ENCODE assay signal across 7 cellular contexts in genomic region chr18:6413554-6414117, GRCh38. TPM values are rescaled to one million over a fixed set of nuclear protein-coding genes. Genes with fewer than 3 reads are reported as not detected.
DNase-seq lines count a peak whose midpoint lies in the region; ATAC-seq, FAIRE-seq and TF ChIP-seq lines count a peak whose summit lies in the region.

No MANE protein-coding gene starts in this region.

- peaks cover 34% of the 10 kb centered on the region for H3K27me3 ChIP-seq in IMR-90 (ENCODE audit: control insufficient read depth, insufficient read depth, low read length)
- no peaks in the 10 kb centered on the region for H3K27me3 ChIP-seq in right lobe of liver
- H3K27me3 ChIP-seq in stomach = peaks cover 0 to 9% (median 0%) of the 10 kb centered on the region in 3 donors

- H2BK20ac ChIP-seq in IMR-90 (ENCODE audit: low read depth, low read length) = no peak overlapping the region

- no peak overlapping the region for H3K4ac ChIP-seq in IMR-90 (ENCODE audit: low read depth, low read length)

- H4K91ac ChIP-seq in IMR-90 (ENCODE audit: insufficient read depth, low read depth, low read length) = no peak overlapping the region

- no peaks in the 10 kb centered on the region for H4K20me1 ChIP-seq in IMR-90 (ENCODE audit: insufficient read depth, low read length)

- no peak overlapping the region for H3K18ac ChIP-seq in IMR-90 (ENCODE audit: low read depth, low read length)

- H3K9me3 ChIP-seq in IMR-90 (ENCODE audit: control insufficient read depth, insufficient read depth, low read length) (0 out of 2 replicates have a peak, but pooled peaks cover 3% of the 10 kb centered on the region), right lobe of liver (no peaks in the 10 kb centered on the region), stomach (no peaks in the 10 kb centered on the region)

- no peak overlapping the region for H2BK5ac ChIP-seq in IMR-90 (ENCODE audit: low read depth, low read length, poor library complexity, severe bottlenecking)

- TF ChIP-seq CTCF in IMR-90 (conservative IDR thresholded peaks at IDR 0.05; ENCODE audit: low read depth, low read length) (no peak), astrocyte of the cerebellum (IDR thresholded peaks at IDR 0.05; ENCODE audit: low read depth, low read length, missing control alignments) (no peak), right lobe of liver (IDR thresholded peaks at IDR 0.05) (no peak), stomach (IDR thresholded peaks at IDR 0.05) (no peak)

- no peak overlapping the region for H3K56ac ChIP-seq in IMR-90 (ENCODE audit: extremely low read depth, insufficient read depth, low read length)

- dilution Hi-C loops in IMR-90 (cut with HindIII; ENCODE audit: low sequenced_read_pairs, unreplicated experiment) = no loop called here

- POLR2A ChIA-PET in IMR-90 (lab: Charles Lee; ENCODE audit: unreplicated experiment) = no interaction called here

- no peak overlapping the region for H4K8ac ChIP-seq in IMR-90 (ENCODE audit: low read depth in 2 of 2, low read length in 2 of 2)

- H3K9ac ChIP-seq in IMR-90 (ENCODE audit: low read depth, low read length) = no peak overlapping the region

- DNase-seq in IMR-90 = no peak
- DNase-seq in astrocyte of the cerebellum (ENCODE audit: low read depth) = no peak
- DNase-seq in right lobe of liver = no peak
- DNase-seq in stomach = peak; percentile 35
- no peak for DNase-seq in GM12891 (ENCODE audit: insufficient read length, low spot score)

- H2BK120ac ChIP-seq in IMR-90 (ENCODE audit: low read depth, low read length) = no peak overlapping the region

- H3K9me1 ChIP-seq in IMR-90 (ENCODE audit: insufficient read depth, low read length) = no peaks in the 10 kb centered on the region

- TF ChIP-seq POLR2A in IMR-90 (IDR thresholded peaks at IDR 0.05; ENCODE audit: low read depth, low read length) (no peak), right lobe of liver (IDR thresholded peaks at IDR 0.05) (no peak), stomach (IDR thresholded peaks at IDR 0.05) (no peak), GM12891 (IDR thresholded peaks at IDR 0.05; ENCODE audit: low read depth, low read length) (no peak)

- H3K4me1 ChIP-seq in IMR-90 (ENCODE audit: control insufficient read depth, insufficient read depth, low read length) (no peaks in the 10 kb centered on the region), right lobe of liver (peaks cover 0 to 11% (median 4%) of the 10 kb centered on the region in 4 donors), stomach (peaks cover 0 to 24% (median 11%) of the 10 kb centered on the region in 4 donors)

- FAIRE-seq in GM12891 (lab: Jason Lieb, UNC) = no peak

- 3% methylated on average over 6 of the region's 25 CpGs; no CpG with 5 or more reads in 1 of the 2 experiments for WGBS in IMR-90 (ENCODE audit: extremely low coverage in 2 of 2, insufficient read length in 1 of 2), 2 experiments
- 9% methylated on average over 11 of the region's 25 CpGs for WGBS in right lobe of liver (ENCODE audit: insufficient coverage, low coverage, low lambda C conversion rate, missing lambda C conversion rate)
- whole genome bisulfite sequencing in stomach, 5 donors = 14 to 19% (median 15%) methylated on average over 19 to 25 of the region's 25 CpGs

- intact Hi-C loops in IMR-90 (cut with micrococcal nuclease) (loop anchor here (10.0 kb wide), 1 partner anchor 471 kb away; no protein-coding TSS in a partner anchor), right lobe of liver (cut with DNase I) (loop anchor here in 1 of 2 donors (10.0 kb wide), 1 partner anchor 49 kb away; no protein-coding TSS in a partner anchor), stomach (cut with DNase I; ENCODE audit: low total_unique reads) (no loop called here)

- BruUV-seq in IMR-90 (replicated peaks; lab: Mats Ljungman, UMichigan) = no TSS peak

- no peak overlapping the region for H3K4me2 ChIP-seq in IMR-90 (ENCODE audit: low read depth, low read length)

- no peak overlapping the region for H3K27ac ChIP-seq in IMR-90 (ENCODE audit: insufficient read depth, low read length)
- H3K27ac ChIP-seq in right lobe of liver = peak overlapping the region; percentile 94 to 98 (median 96)
- peak overlapping the region; percentile 93 to 97 (median 95) for H3K27ac ChIP-seq in stomach

- peak overlapping the region; percentile 77 for H2AFZ ChIP-seq in IMR-90 (replicated peaks; ENCODE audit: low read length, poor library complexity)

- no peak for TF ChIP-seq RAD21 in IMR-90 (IDR thresholded peaks at IDR 0.05; ENCODE audit: low read length)

- H4K5ac ChIP-seq in IMR-90 (ENCODE audit: low read depth, low read length) = no peak overlapping the region

- CTCF ChIA-PET in IMR-90 (lab: Yijun Ruan, JAX) = no interaction called here

- ATAC-seq in IMR-90 (ENCODE audit: low read depth) (no peak), right lobe of liver (peak; percentile 11 to 31 (median 24)), GM19324 (IDR thresholded peaks at IDR 0.05; ENCODE audit: low FRiP score, unreplicated experiment) (no peak), GM19467 (IDR thresholded peaks at IDR 0.05; ENCODE audit: unreplicated experiment) (no peak)

- no peaks in the 10 kb centered on the region for H3K79me1 ChIP-seq in IMR-90 (ENCODE audit: low read depth in 1 of 2, low read length in 2 of 2)

- H3K23ac ChIP-seq in IMR-90 (ENCODE audit: low read depth, low read length) = peak overlapping the region; percentile 66; the same call in 1 of the 2 replicates

- H3K14ac ChIP-seq in IMR-90 (replicated peaks; ENCODE audit: low read depth, low read length) = no peak overlapping the region

- no peak overlapping the region for H2AK5ac ChIP-seq in IMR-90 (ENCODE audit: low read depth, low read length)

- H2AK9ac ChIP-seq in IMR-90 (replicated peaks; ENCODE audit: low read depth, low read length, poor library complexity) = no peak overlapping the region

- H3K4me3 ChIP-seq in IMR-90 (ENCODE audit: insufficient read depth, low read depth, low read length) (no peak overlapping the region), astrocyte of the cerebellum (ENCODE audit: low read depth, low read length) (peak overlapping the region; percentile 46), right lobe of liver (peak overlapping the region; percentile 84 to 91 (median 86)), stomach (peak overlapping the region; percentile 71 to 89 (median 86))

- no peak overlapping the region for H2BK15ac ChIP-seq in IMR-90 (ENCODE audit: low read depth, low read length)

- TF ChIP-seq EP300 in stomach (IDR thresholded peaks at IDR 0.05) = no peak

- in situ Hi-C loops in IMR-90 (cut with MboI; ENCODE audit: low sequenced_read_pairs) = no loop called here
- in situ Hi-C loops in astrocyte of the cerebellum (cut with HindIII; ENCODE audit: low sequenced_read_pairs) = no loop called here

- H3K36me3 ChIP-seq in IMR-90 (ENCODE audit: control insufficient read depth, insufficient read depth, low read length) (no peaks in the 10 kb centered on the region), right lobe of liver (no peaks in the 10 kb centered on the region), stomach (no peaks in the 10 kb centered on the region)

TF ChIP-seq in IMR-90, 13 proteins besides CTCF, POLR2A, EP300 and RAD21 (continues in another document):
- TF ChIP-seq NFE2L2 (IDR thresholded peaks at IDR 0.05; ENCODE audit: low read depth, low read length) (no peak), MAZ (IDR thresholded peaks at IDR 0.05; ENCODE audit: borderline replicate concordance, low read depth, low read length) (no peak), ELK1 (IDR thresholded peaks at IDR 0.05; ENCODE audit: borderline replicate concordance, low read depth, low read length) (no peak), CEBPB (IDR thresholded peaks at IDR 0.05; ENCODE audit: low read depth, low read length) (no peak), BHLHE40 (IDR thresholded peaks at IDR 0.05; ENCODE audit: low read depth, low read length) (no peak), MXI1 (IDR thresholded peaks at IDR 0.05; ENCODE audit: borderline replicate concordance, low read depth, low read length) (no peak), RFX5 (IDR thresholded peaks at IDR 0.05; ENCODE audit: low read depth, low read length) (no peak)

TF ChIP-seq in GM12891, 5 proteins besides CTCF, POLR2A, EP300 and RAD21:
- TF ChIP-seq PAX5 (IDR thresholded peaks at IDR 0.05; ENCODE audit: insufficient read depth, low read length, severe bottlenecking) = no peak
- TF ChIP-seq POLR2AphosphoS5 (IDR thresholded peaks at IDR 0.05; ENCODE audit: low read depth, low read length) = no peak
- TF ChIP-seq SPI1 (IDR thresholded peaks at IDR 0.05; ENCODE audit: low read depth, low read length) = no peak
- no peak for TF ChIP-seq POU2F2 (IDR thresholded peaks at IDR 0.05; ENCODE audit: low read depth, low read length)
- TF ChIP-seq TAF1 (IDR thresholded peaks at IDR 0.05; ENCODE audit: low read depth, low read length) = no peak
TF ChIP-seq in GM12891: peak in this region for 0.

RNA-seq across cellular contexts. Expression of gene L3MBTL4, which starts 1.1 kb away (rescaled TPM):
- under 0.01 TPM in 1 of 2 replicates, not detected in the other for total RNA-seq in IMR-90 (2012; rRNA removed)
- polyA plus RNA-seq in IMR-90 (2012; rRNA removed) = 0.02 and 0.03 TPM in 2 replicates
- polyA plus RNA-seq in IMR-90 (2012; cell fraction: cytosol; rRNA removed) = 0.01 TPM in 1 of 2 replicates, not detected in the other
- polyA plus RNA-seq in IMR-90 (2012; cell fraction: nucleus; rRNA removed; ENCODE audit: low replicate concordance) = 0.01 TPM in 2 replicates
- total RNA-seq in right lobe of liver = 10 to 100 TPM in 4 of 6 experiments, 1 to 10 TPM in 2; 8.2 to 16.0 (median 11.3) TPM
- total RNA-seq in stomach = 10 to 100 TPM in 4 of 5 donors, 1 to 10 TPM in 1; 3.2 to 23.3 (median 12.1) TPM
- polyA plus RNA-seq in stomach = 1 to 10 TPM; 1.9 to 3.7 (median 3.2) TPM
- 1.2 TPM for polyA plus RNA-seq in GM12891 (2012; ENCODE audit: low read depth, missing spikeins)

Comparison
In these comparisons a context has a peak if more than half of its experiments do, and no peak if none do; other contexts are left out.
1. ATAC-seq: peak in right lobe of liver (4 of 4); none in IMR-90 (single experiment), GM19324 (single experiment) and GM19467 (single experiment).